In the genomic region with DNA sequence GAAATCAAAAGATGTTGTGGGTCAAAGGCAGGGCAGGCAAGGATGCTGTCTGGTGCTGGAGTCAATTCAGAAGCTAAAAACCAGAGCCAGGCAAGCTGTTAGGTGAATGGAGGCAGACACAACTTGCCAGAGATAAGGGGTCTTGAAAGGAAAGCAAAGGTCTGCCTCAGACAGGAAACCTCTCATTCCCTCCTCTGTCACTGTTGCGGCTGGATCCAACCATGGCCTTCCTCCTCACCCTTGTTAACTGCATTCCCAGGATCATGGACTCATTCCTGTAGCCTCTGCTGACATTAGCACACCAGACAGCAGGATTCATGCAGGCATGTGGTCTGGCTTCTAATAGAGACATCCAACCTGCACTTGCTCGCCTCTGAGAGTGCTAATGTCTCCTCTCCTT, we compare ENCODE assay signal across 14 cellular contexts.
A peak's percentile ranks its signal among the peaks of the same experiment; 100 is the strongest.
DNase-seq lines count a peak whose midpoint lies in the region; ATAC-seq lines count a peak whose summit lies in the region.
"Had no signal": no experiment of that assay in that cellular context is flagged by ENCODE, and none has a peak within 500 bp of the region (broad histone marks: within the 10 kb centered on the region; RNA-seq: fewer than 3 reads in every experiment).

No MANE protein-coding gene starts in this region.

- no peaks in the 10 kb centered on the region for H3K27me3 ChIP-seq in mesendoderm (ENCODE audit: insufficient read depth, low read length, poor library complexity)

- no peak overlapping the region for H2BK15ac ChIP-seq in mesendoderm (replicated peaks; ENCODE audit: low read depth)

- no peak overlapping the region for H3K27ac ChIP-seq in mesendoderm (ENCODE audit: low read depth, low read length)
- H3K27ac ChIP-seq: GM23248 had no signal

- peak overlapping the region; percentile 54 for H3K56ac ChIP-seq in mesendoderm (ENCODE audit: low read length)

- peaks cover 0 to 4% of the 10 kb centered on the region in 2 donors for H3K9me3 Mint-ChIP-seq in stimulated activated naive CD8-positive, alpha-beta T cell treated with anti-CD3 and anti-CD28 coated beads, Interleukin-15, amount 100 ng/mL, for 72 hours
- no peaks in the 10 kb centered on the region for H3K9me3 Mint-ChIP-seq in activated naive CD4-positive, alpha-beta T cell treated with anti-CD3 and anti-CD28 coated beads, Interleukin-2, amount 50 U/mL, for 72 hours
- H3K9me3 Mint-ChIP-seq: CD4-positive, alpha-beta T cell had no signal

- H3K4me3 Mint-ChIP-seq in stimulated activated naive CD8-positive, alpha-beta T cell treated with anti-CD3 and anti-CD28 coated beads, Interleukin-15, amount 100 ng/mL, for 72 hours = no peak overlapping the region
- H3K4me3 Mint-ChIP-seq: CD4-positive, alpha-beta T cell had no signal

- H3K4me2 ChIP-seq in mesendoderm (ENCODE audit: low read length) = no peak overlapping the region

- no peaks in the 10 kb centered on the region for H3K36me3 ChIP-seq in mesendoderm (ENCODE audit: control insufficient read depth, insufficient read depth, low read length)

- no peak overlapping the region for H3K23ac ChIP-seq in mesendoderm (ENCODE audit: low read length)

- no peaks in the 10 kb centered on the region for H3K79me2 ChIP-seq in mesendoderm (ENCODE audit: control insufficient read depth, insufficient read depth, low read length)

- H3K9ac ChIP-seq in mesendoderm (ENCODE audit: low read length) = no peak overlapping the region
- H3K9ac ChIP-seq: GM23248 had no signal

- no peak overlapping the region for H4K5ac ChIP-seq in mesendoderm (ENCODE audit: low read length)

- ATAC-seq in Right ventricle myocardium superior (ENCODE audit: poor library complexity) (peak; percentile 66), left cardiac atrium (peak; percentile 51 to 60)
- ATAC-seq in stimulated activated naive CD8-positive, alpha-beta T cell treated with anti-CD3 and anti-CD28 coated beads, Interleukin-15, amount 100 ng/mL, for 72 hours = no peak
- no peak for ATAC-seq in activated naive CD4-positive, alpha-beta T cell treated with anti-CD3 and anti-CD28 coated beads, Interleukin-2, amount 50 U/mL, for 72 hours

- H4K8ac ChIP-seq in mesendoderm (ENCODE audit: low read depth, low read length) = no peak overlapping the region

- peak overlapping the region; percentile 51 for H2BK5ac ChIP-seq in mesendoderm (ENCODE audit: low read length)

- WGBS in mesendoderm (ENCODE audit: extremely low coverage, insufficient coverage, low lambda C conversion rate) = no CpG with 5 or more reads among the region's 2 CpGs

- no peak overlapping the region for H3K4me3 ChIP-seq in mesendoderm (ENCODE audit: low read length)
- H3K4me3 ChIP-seq: GM23248 had no signal

- H3K36me3 Mint-ChIP-seq in activated naive CD4-positive, alpha-beta T cell treated with anti-CD3 and anti-CD28 coated beads, Interleukin-2, amount 50 U/mL, for 72 hours = no peaks in the 10 kb centered on the region

- H3K18ac ChIP-seq in mesendoderm (ENCODE audit: low read length) = no peak overlapping the region

- no peaks in the 10 kb centered on the region for H3K4me1 Mint-ChIP-seq in stimulated activated naive CD8-positive, alpha-beta T cell treated with anti-CD3 and anti-CD28 coated beads, Interleukin-15, amount 100 ng/mL, for 72 hours

- H3K4ac ChIP-seq in mesendoderm (ENCODE audit: low read depth, low read length) = no peak overlapping the region

- H3K27me3 Mint-ChIP-seq in stimulated activated naive CD8-positive, alpha-beta T cell treated with anti-CD3 and anti-CD28 coated beads, Interleukin-15, amount 100 ng/mL, for 72 hours = no peaks in the 10 kb centered on the region
- H3K27me3 Mint-ChIP-seq: B cell; CD4-positive, alpha-beta T cell had no signal

- no peak overlapping the region for H2BK120ac ChIP-seq in mesendoderm (ENCODE audit: low read depth, low read length)

- DNase-seq in Right ventricle myocardium superior = no peak
- DNase-seq in cardiac septum (ENCODE audit: low spot score) = no peak
- no peak for DNase-seq in left cardiac atrium
- DNase-seq in mesendoderm = peak; percentile 79
- no peak for DNase-seq in stimulated activated naive CD8-positive, alpha-beta T cell treated with anti-CD3 and anti-CD28 coated beads, Interleukin-15, amount 100 ng/mL, for 72 hours
- DNase-seq in activated naive CD4-positive, alpha-beta T cell treated with anti-CD3 and anti-CD28 coated beads, Interleukin-2, amount 50 U/mL, for 72 hours (ENCODE audit: low spot score in 2 of 2) = no peak
- DNase-seq in germinal center (ENCODE audit: low spot score) = no peak
- DNase-seq: ACHN; C1 segment of cervical spinal cord; Calu3; CD4-positive, alpha-beta T cell; DMS 273 treated with DMSO at 0.1 percent for 48 hours; GM23248 had no signal

- no peak overlapping the region for H3K27ac Mint-ChIP-seq in stimulated activated naive CD8-positive, alpha-beta T cell treated with anti-CD3 and anti-CD28 coated beads, Interleukin-15, amount 100 ng/mL, for 72 hours
- H3K27ac Mint-ChIP-seq in activated naive CD4-positive, alpha-beta T cell treated with anti-CD3 and anti-CD28 coated beads, Interleukin-2, amount 50 U/mL, for 72 hours = no peak overlapping the region
- H3K27ac Mint-ChIP-seq: CD4-positive, alpha-beta T cell had no signal

- no peaks in the 10 kb centered on the region for H3K79me1 ChIP-seq in mesendoderm (ENCODE audit: low read length)

- intact Hi-C loops in Right ventricle myocardium superior (cut with DNase I) (no loop called here), cardiac septum (cut with DNase I) (no loop called here), left cardiac atrium (cut with DNase I) (no loop called here)

- no peak overlapping the region for H2AK5ac ChIP-seq in mesendoderm (ENCODE audit: low read length)

- peaks cover 7% of the 10 kb centered on the region for H3K4me1 ChIP-seq in mesendoderm (ENCODE audit: control insufficient read depth, low read depth, low read length)

Comparison
In these comparisons a context has a peak if more than half of its experiments do, and no peak if none do; other contexts are left out.
1. ATAC-seq: peak in Right ventricle myocardium superior (single experiment) and left cardiac atrium (2 of 2); none in stimulated activated naive CD8-positive, alpha-beta T cell treated with anti-CD3 and anti-CD28 coated beads, Interleukin-15, amount 100 ng/mL, for 72 hours (single experiment) and activated naive CD4-positive, alpha-beta T cell treated with anti-CD3 and anti-CD28 coated beads, Interleukin-2, amount 50 U/mL, for 72 hours (0 of 2).